In the genomic region with DNA sequence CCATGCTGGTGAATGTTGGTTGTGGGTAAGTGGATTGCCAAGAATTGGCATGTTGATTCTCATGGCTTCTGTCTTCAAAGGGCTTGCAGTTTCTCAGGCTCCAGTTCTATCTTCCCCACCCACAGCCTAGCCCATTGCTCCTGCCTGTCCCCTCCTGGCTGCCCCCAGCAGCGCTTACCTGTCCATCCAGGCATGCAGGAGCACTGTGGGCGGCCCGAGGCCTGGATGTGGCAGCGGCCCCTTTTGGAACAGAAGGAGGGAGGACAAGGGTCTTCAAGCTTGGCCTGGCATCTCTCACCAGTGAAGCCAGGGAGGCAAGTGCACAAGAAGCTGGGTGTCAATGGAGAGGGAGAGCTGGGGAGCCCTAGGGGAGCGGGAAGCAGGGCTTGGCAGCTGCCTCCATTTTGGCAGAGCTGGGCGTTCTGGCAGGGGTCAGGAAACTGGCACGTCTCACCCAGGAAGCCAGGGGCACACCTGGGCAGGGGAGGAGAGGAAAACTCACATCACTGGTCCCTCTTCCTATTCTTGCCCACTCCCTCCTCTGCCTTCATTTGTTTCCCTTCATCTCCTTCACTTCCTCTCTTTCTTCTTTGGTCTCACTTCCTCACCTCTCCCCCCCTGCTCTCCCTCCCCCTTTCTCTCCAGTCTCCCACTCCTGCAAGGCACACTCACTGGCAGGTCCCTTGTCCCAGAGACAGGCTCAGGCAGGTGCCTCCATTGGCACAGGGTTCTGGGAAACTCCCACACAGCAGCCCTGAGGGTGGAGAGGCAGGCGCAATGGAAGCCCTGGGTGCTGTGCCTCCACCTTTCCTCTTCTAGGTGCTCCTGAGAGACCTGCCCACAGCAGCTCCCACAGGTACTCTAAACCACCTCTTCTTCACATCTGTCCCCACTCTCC, we compare ENCODE assay signal across 1 cellular context.
TF ChIP-seq lines count a peak whose summit lies in the region.

No MANE protein-coding gene starts in this region.

TF ChIP-seq in IMR-90, 13 proteins besides CTCF, POLR2A, EP300 and RAD21:
- TF ChIP-seq FOS (IDR thresholded peaks at IDR 0.05; ENCODE audit: low read depth, low read length) (no peak), MAFK (IDR thresholded peaks at IDR 0.05; ENCODE audit: low read depth, low read length) (no peak), BHLHE40 (IDR thresholded peaks at IDR 0.05; ENCODE audit: low read depth, low read length) (no peak), CHD1 (IDR thresholded peaks at IDR 0.05; ENCODE audit: low read depth, low read length) (no peak), MXI1 (IDR thresholded peaks at IDR 0.05; ENCODE audit: borderline replicate concordance, low read depth, low read length) (no peak)
